Comparison of ENCODE assay signal across 1 cellular context in genomic region chr2:231900486-231900942, GRCh38.
A peak's percentile ranks its signal among the peaks of the same experiment; 100 is the strongest.
TF ChIP-seq lines count a peak whose summit lies in the region.

No MANE protein-coding gene starts in this region.

TF ChIP-seq in H1, 55 proteins besides CTCF, POLR2A, EP300 and RAD21 (continued from another document):
- TF ChIP-seq HDAC6 (IDR thresholded peaks at IDR 0.05; ENCODE audit: low read depth, low read length) (no peak), KDM4A (IDR thresholded peaks at IDR 0.05; ENCODE audit: low read depth, low read length, severe bottlenecking) (no peak), RNF2 (IDR thresholded peaks at IDR 0.05; ENCODE audit: borderline replicate concordance, low read depth, low read length, missing control alignments, poor library complexity, severe bottlenecking) (no peak), FOSL1 (IDR thresholded peaks at IDR 0.05; ENCODE audit: insufficient read depth, low read depth, low read length) (no peak), HDAC2 (IDR thresholded peaks at IDR 0.05; ENCODE audit: borderline replicate concordance in 1 of 2, low read depth in 2 of 2, low read length in 2 of 2) (0 out of 4 replicates have a peak, but pooled peaks of 1 of the 2 experiments have one; percentile 8), CHD1 (IDR thresholded peaks at IDR 0.05; ENCODE audit: low read depth, low read length) (no peak), RBBP5 (IDR thresholded peaks at IDR 0.05; ENCODE audit: borderline replicate concordance, low read depth, low read length) (no peak), TAF1 (IDR thresholded peaks at IDR 0.05; ENCODE audit: low read depth, low read length) (no peak), MAX (IDR thresholded peaks at IDR 0.05) (peak; percentile 47; the same call in 1 of the 2 replicates), SP4 (IDR thresholded peaks at IDR 0.05; ENCODE audit: low read length) (no peak), JUN (IDR thresholded peaks at IDR 0.05; ENCODE audit: low read depth, low read length) (no peak), BACH1 (IDR thresholded peaks at IDR 0.05; ENCODE audit: low read length) (no peak), GTF2F1 (IDR thresholded peaks at IDR 0.05; ENCODE audit: borderline replicate concordance, low read depth, low read length) (no peak), SIRT6 (IDR thresholded peaks at IDR 0.05; ENCODE audit: low read length) (no peak), SRF (IDR thresholded peaks at IDR 0.05; ENCODE audit: low read depth, low read length) (no peak), NANOG (IDR thresholded peaks at IDR 0.05; ENCODE audit: insufficient read depth, low read depth, low read length, poor library complexity, severe bottlenecking) (no peak), KDM5A (IDR thresholded peaks at IDR 0.05; ENCODE audit: low read length) (no peak), CREB1 (IDR thresholded peaks at IDR 0.05) (0 out of 2 replicates have a peak, but pooled peaks have one; percentile 17), CHD7 (IDR thresholded peaks at IDR 0.05; ENCODE audit: insufficient replicate concordance, low read length) (no peak), SIN3A (conservative IDR thresholded peaks at IDR 0.05 in 1 of 2, IDR thresholded peaks at IDR 0.05 in 1 of 2; ENCODE audit: low read depth in 1 of 2, low read length in 2 of 2) (no peak), TBP (IDR thresholded peaks at IDR 0.05; ENCODE audit: low read depth, low read length) (peak; percentile 21; the same call in 1 of the 2 replicates), TCF12 (IDR thresholded peaks at IDR 0.05; ENCODE audit: low read depth, low read length) (0 out of 2 replicates have a peak, but pooled peaks have one; percentile 42), JUND (IDR thresholded peaks at IDR 0.05; ENCODE audit: low read length) (no peak), ZNF274 (IDR thresholded peaks at IDR 0.05; ENCODE audit: borderline replicate concordance, extremely low read depth, low read length) (no peak), CHD2 (IDR thresholded peaks at IDR 0.05; ENCODE audit: low read length) (no peak), CBX5 (IDR thresholded peaks at IDR 0.05; ENCODE audit: low read depth, low read length) (no peak), CBX8 (IDR thresholded peaks at IDR 0.05; ENCODE audit: borderline replicate concordance, low read depth, low read length) (no peak), EZH2 (IDR thresholded peaks at IDR 0.05; ENCODE audit: low read depth, low read length, severe bottlenecking) (no peak), ASH2L (IDR thresholded peaks at IDR 0.05; ENCODE audit: low read length) (no peak), TAF7 (optimal IDR thresholded peaks at IDR 0.05; ENCODE audit: borderline replicate concordance, low read depth, low read length) (no peak), GABPA (IDR thresholded peaks at IDR 0.05; ENCODE audit: borderline replicate concordance, insufficient read depth, low read length) (0 out of 2 replicates have a peak, but pooled peaks have one; percentile 58), KDM1A (IDR thresholded peaks at IDR 0.05; ENCODE audit: borderline replicate concordance, low read length) (no peak), SUZ12 (IDR thresholded peaks at IDR 0.05; ENCODE audit: low read length) (no peak), MAFK (IDR thresholded peaks at IDR 0.05; ENCODE audit: low read depth, low read length) (no peak), POLR2AphosphoS5 (IDR thresholded peaks at IDR 0.05; ENCODE audit: low read depth, low read length) (no peak), RFX5 (IDR thresholded peaks at IDR 0.05; ENCODE audit: borderline replicate concordance, low read depth, low read length) (no peak), SAP30 (IDR thresholded peaks at IDR 0.05; ENCODE audit: insufficient read depth, insufficient replicate concordance, low read length) (no peak), RXRA (IDR thresholded peaks at IDR 0.05; ENCODE audit: insufficient read depth, low read depth, low read length) (no peak), BCL11A (IDR thresholded peaks at IDR 0.05; ENCODE audit: low read depth in 2 of 2, low read length in 2 of 2) (no peak), SP1 (IDR thresholded peaks at IDR 0.05; ENCODE audit: low read depth, low read length) (no peak), CEBPB (IDR thresholded peaks at IDR 0.05; ENCODE audit: low read depth, low read length) (no peak), SP2 (IDR thresholded peaks at IDR 0.05; ENCODE audit: low read length) (no peak), EGR1 (IDR thresholded peaks at IDR 0.05; ENCODE audit: borderline replicate concordance, low read depth, low read length) (no peak), SIX5 (IDR thresholded peaks at IDR 0.05; ENCODE audit: low read depth, low read length) (no peak), NRF1 (IDR thresholded peaks at IDR 0.05; ENCODE audit: low read depth, low read length) (no peak), CTBP2 (IDR thresholded peaks at IDR 0.05; ENCODE audit: borderline replicate concordance, insufficient read depth, insufficient read length, low read length) (no peak), TEAD4 (IDR thresholded peaks at IDR 0.05; ENCODE audit: low read depth, low read length) (peak; percentile 64), ATF3 (IDR thresholded peaks at IDR 0.05; ENCODE audit: insufficient read depth, low read depth, low read length) (no peak), POU5F1 (IDR thresholded peaks at IDR 0.05; ENCODE audit: low read depth, low read length) (no peak)
- TF ChIP-seq, protein P1, sequence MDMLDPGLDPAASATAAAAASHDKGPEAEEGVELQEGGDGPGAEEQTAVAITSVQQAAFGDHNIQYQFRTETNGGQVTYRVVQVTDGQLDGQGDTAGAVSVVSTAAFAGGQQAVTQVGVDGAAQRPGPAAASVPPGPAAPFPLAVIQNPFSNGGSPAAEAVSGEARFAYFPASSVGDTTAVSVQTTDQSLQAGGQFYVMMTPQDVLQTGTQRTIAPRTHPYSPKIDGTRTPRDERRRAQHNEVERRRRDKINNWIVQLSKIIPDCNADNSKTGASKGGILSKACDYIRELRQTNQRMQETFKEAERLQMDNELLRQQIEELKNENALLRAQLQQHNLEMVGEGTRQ (IDR thresholded peaks at IDR 0.05; ENCODE audit: low read length) = no peak
- TF ChIP-seq, protein P2, sequence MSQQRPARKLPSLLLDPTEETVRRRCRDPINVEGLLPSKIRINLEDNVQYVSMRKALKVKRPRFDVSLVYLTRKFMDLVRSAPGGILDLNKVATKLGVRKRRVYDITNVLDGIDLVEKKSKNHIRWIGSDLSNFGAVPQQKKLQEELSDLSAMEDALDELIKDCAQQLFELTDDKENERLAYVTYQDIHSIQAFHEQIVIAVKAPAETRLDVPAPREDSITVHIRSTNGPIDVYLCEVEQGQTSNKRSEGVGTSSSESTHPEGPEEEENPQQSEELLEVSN (IDR thresholded peaks at IDR 0.05) = no peak
